Comparison of ENCODE assay signal across 30 cellular contexts in the genomic region with DNA sequence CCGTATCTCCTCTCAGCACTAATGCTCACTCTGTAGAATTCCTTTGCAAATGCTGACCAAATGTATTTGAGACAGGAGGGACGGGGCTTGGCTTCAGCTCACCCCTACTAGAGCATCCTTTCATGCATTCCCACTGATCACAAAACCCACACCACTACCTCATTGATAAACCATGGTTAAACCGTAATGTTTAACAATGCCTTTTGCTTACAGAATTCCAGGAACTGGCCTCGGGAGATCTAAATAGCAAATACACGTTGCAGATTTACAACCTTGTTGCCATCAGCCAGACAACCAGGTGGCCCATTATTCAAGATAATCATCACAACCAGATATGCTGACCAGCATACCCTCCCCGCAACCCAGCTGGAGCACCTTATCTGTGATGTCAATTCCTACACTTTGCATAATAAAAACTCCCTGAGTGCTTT.
DNase-seq lines count a peak whose midpoint lies in the region; ATAC-seq and TF ChIP-seq lines count a peak whose summit lies in the region.
"Had no signal": no experiment of that assay in that cellular context is flagged by ENCODE, and none has a peak within 500 bp of the region (broad histone marks: within the 10 kb centered on the region; RNA-seq: fewer than 3 reads in every experiment).

No MANE protein-coding gene starts in this region.

- H3K79me1 ChIP-seq in mesendoderm (ENCODE audit: low read length), result no peaks in the 10 kb centered on the region

- no peak for ATAC-seq in GM21381 (IDR thresholded peaks at IDR 0.05; ENCODE audit: unreplicated experiment)
- ATAC-seq: gastrocnemius medialis; left lobe of liver; natural killer cell; stimulated activated memory B cell treated with anti-CD40 and anti-IgM and Interleukin-4, amounts not matched to agents 10 μg/mL and 1 μg/mL and 100 μg/mL, for 72 hours had no signal

- no CpG with 5 or more reads among the region's 6 CpGs for whole genome bisulfite sequencing in mesendoderm (ENCODE audit: extremely low coverage, insufficient coverage, low lambda C conversion rate)

- peak overlapping the region; percentile 44 for H3K4me3 Mint-ChIP-seq in glutamatergic neuron (ENCODE audit: unreplicated experiment)
- H3K4me3 Mint-ChIP-seq: activated naive CD4-positive, alpha-beta T cell treated with anti-CD3 and anti-CD28 coated beads, Interleukin-2, amount 50 U/mL, for 24 hours; natural killer cell; stimulated activated memory B cell treated with anti-CD40 and anti-IgM and Interleukin-4, amounts not matched to agents 10 μg/mL and 1 μg/mL and 100 μg/mL, for 72 hours had no signal

- H3K4me3 ChIP-seq in mesendoderm (ENCODE audit: low read length), result no peak overlapping the region
- H3K4me3 ChIP-seq: esophagus squamous epithelium, gastrocnemius medialis, ovary, SJSA1, smooth muscle cell, vagina had no signal

- no peak overlapping the region for H3K4ac ChIP-seq in mesendoderm (ENCODE audit: low read depth, low read length)

- DNase-seq in DMS153 treated with DMSO at 0.1 percent for 48 hours (lab: John Stamatoyannopoulos, UW; ENCODE audit: unreplicated experiment) (peak; percentile 0), NCI-H146 treated with DMSO at 0.1 percent for 48 hours (lab: John Stamatoyannopoulos, UW; ENCODE audit: unreplicated experiment) (peak; percentile 66), glutamatergic neuron (no peak), mesendoderm (peak; percentile 97), SKM-1 treated with dmso at 0.1 percent for 144 hours (lab: John Stamatoyannopoulos, UW; ENCODE audit: unreplicated experiment) (no peak), cerebellar nuclear complex (lab: John Stamatoyannopoulos, UW) (no peak)
- no peak for DNase-seq in stimulated activated naive CD4-positive, alpha-beta T cell (lab: John Stamatoyannopoulos, UW)
- DNase-seq: activated CD4-positive, alpha-beta T cell treated with anti-CD3 and anti-CD28 coated beads, Interleukin-2, amount 50 U/mL, for 4 hours; activated CD8-positive, alpha-beta memory T cell treated with anti-CD3 and anti-CD28 coated beads, Interleukin-2, amount 50 U/mL, for 4 hours; aorta; C1 segment of cervical spinal cord; esophagus squamous epithelium; gastrocnemius medialis; HCEC 1CT; IMR-90; midbrain; natural killer cell; NCI-H1092 treated with DMSO at 0.1 percent for 48 hours; NCI-H2107; NCI-H510A; ovary; stimulated activated CD4-positive, alpha-beta T cell treated with anti-CD3 and anti-CD28 coated beads, Interleukin-2, amount 100 ng/mL, for 48 hours; WERI-Rb-1 had no signal

- peaks cover 8% of the 10 kb centered on the region for H3K4me1 Mint-ChIP-seq in glutamatergic neuron (ENCODE audit: low read depth, unreplicated experiment)
- H3K4me1 Mint-ChIP-seq: activated naive CD4-positive, alpha-beta T cell treated with anti-CD3 and anti-CD28 coated beads, Interleukin-2, amount 50 U/mL, for 24 hours; natural killer cell; stimulated activated memory B cell treated with anti-CD40 and anti-IgM and Interleukin-4, amounts not matched to agents 10 μg/mL and 1 μg/mL and 100 μg/mL, for 72 hours had no signal

- H3K36me3 ChIP-seq in mesendoderm (ENCODE audit: control insufficient read depth, insufficient read depth, low read length), result no peaks in the 10 kb centered on the region
- H3K36me3 ChIP-seq: esophagus squamous epithelium, gastrocnemius medialis, ovary, SJSA1, vagina, WERI-Rb-1 had no signal

- no peak overlapping the region for H3K9ac ChIP-seq in mesendoderm (ENCODE audit: low read length)

- H3K18ac ChIP-seq in mesendoderm (ENCODE audit: low read length), result no peak overlapping the region

- no peak for TF ChIP-seq CTCF in glutamatergic neuron (IDR thresholded peaks at IDR 0.05; ENCODE audit: partially characterized antibody, unreplicated experiment)

- no peaks in the 10 kb centered on the region for H3K36me3 Mint-ChIP-seq in glutamatergic neuron (ENCODE audit: unreplicated experiment)
- H3K36me3 Mint-ChIP-seq: activated naive CD4-positive, alpha-beta T cell treated with anti-CD3 and anti-CD28 coated beads, Interleukin-2, amount 50 U/mL, for 24 hours; stimulated activated memory B cell treated with anti-CD40 and anti-IgM and Interleukin-4, amounts not matched to agents 10 μg/mL and 1 μg/mL and 100 μg/mL, for 72 hours had no signal

- no peak overlapping the region for H2BK15ac ChIP-seq in mesendoderm (replicated peaks; ENCODE audit: low read depth)

- H4K8ac ChIP-seq in mesendoderm (ENCODE audit: low read depth, low read length), result no peak overlapping the region

- no peaks in the 10 kb centered on the region for H3K27me3 ChIP-seq in mesendoderm (ENCODE audit: insufficient read depth, low read length, poor library complexity)
- H3K27me3 ChIP-seq: esophagus squamous epithelium, gastrocnemius medialis, ovary, SJSA1, vagina had no signal

- H2BK5ac ChIP-seq in mesendoderm (ENCODE audit: low read length), result no peak overlapping the region

- H3K79me2 ChIP-seq in mesendoderm (ENCODE audit: control insufficient read depth, insufficient read depth, low read length), result no peaks in the 10 kb centered on the region

- no peaks in the 10 kb centered on the region for H3K27me3 Mint-ChIP-seq in glutamatergic neuron (ENCODE audit: unreplicated experiment)
- H3K27me3 Mint-ChIP-seq: activated naive CD4-positive, alpha-beta T cell treated with anti-CD3 and anti-CD28 coated beads, Interleukin-2, amount 50 U/mL, for 24 hours; stimulated activated memory B cell treated with anti-CD40 and anti-IgM and Interleukin-4, amounts not matched to agents 10 μg/mL and 1 μg/mL and 100 μg/mL, for 72 hours had no signal

- peak overlapping the region; percentile 74 for H3K27ac Mint-ChIP-seq in glutamatergic neuron (ENCODE audit: unreplicated experiment)
- H3K27ac Mint-ChIP-seq: activated naive CD4-positive, alpha-beta T cell treated with anti-CD3 and anti-CD28 coated beads, Interleukin-2, amount 50 U/mL, for 24 hours; natural killer cell; stimulated activated memory B cell treated with anti-CD40 and anti-IgM and Interleukin-4, amounts not matched to agents 10 μg/mL and 1 μg/mL and 100 μg/mL, for 72 hours had no signal

- no peaks in the 10 kb centered on the region for H3K4me1 ChIP-seq in mesendoderm (ENCODE audit: control insufficient read depth, low read depth, low read length)
- H3K4me1 ChIP-seq: esophagus squamous epithelium, gastrocnemius medialis, SJSA1, vagina had no signal

- no peak overlapping the region for H2BK120ac ChIP-seq in mesendoderm (ENCODE audit: low read depth, low read length)

- H3K56ac ChIP-seq in mesendoderm (ENCODE audit: low read length), result no peak overlapping the region

- no peak overlapping the region for H3K4me2 ChIP-seq in mesendoderm (ENCODE audit: low read length)
- H3K4me2 ChIP-seq: smooth muscle cell had no signal

- no peak overlapping the region for H3K27ac ChIP-seq in mesendoderm (ENCODE audit: low read depth, low read length)
- H3K27ac ChIP-seq: esophagus squamous epithelium, gastrocnemius medialis, ovary, SJSA1, vagina, WERI-Rb-1 had no signal

- H3K23ac ChIP-seq in mesendoderm (ENCODE audit: low read length), result no peak overlapping the region

- no peak overlapping the region for H2AK5ac ChIP-seq in mesendoderm (ENCODE audit: low read length)

- no peak overlapping the region for H4K5ac ChIP-seq in mesendoderm (ENCODE audit: low read length)

- H3K9me3 Mint-ChIP-seq in glutamatergic neuron (ENCODE audit: unreplicated experiment), result no peaks in the 10 kb centered on the region
- H3K9me3 Mint-ChIP-seq: stimulated activated memory B cell treated with anti-CD40 and anti-IgM and Interleukin-4, amounts not matched to agents 10 μg/mL and 1 μg/mL and 100 μg/mL, for 72 hours had no signal

Comparison
In these comparisons a context has a peak if more than half of its experiments do, and no peak if none do; other contexts are left out.
1. DNase-seq: peak in DMS153 treated with DMSO at 0.1 percent for 48 hours (single experiment), NCI-H146 treated with DMSO at 0.1 percent for 48 hours (single experiment) and mesendoderm (single experiment); none in glutamatergic neuron (single experiment), SKM-1 treated with dmso at 0.1 percent for 144 hours (single experiment), stimulated activated naive CD4-positive, alpha-beta T cell (0 of 6) and cerebellar nuclear complex (0 of 2).